Comparison of ENCODE assay signal across 26 cellular contexts in the genomic region with DNA sequence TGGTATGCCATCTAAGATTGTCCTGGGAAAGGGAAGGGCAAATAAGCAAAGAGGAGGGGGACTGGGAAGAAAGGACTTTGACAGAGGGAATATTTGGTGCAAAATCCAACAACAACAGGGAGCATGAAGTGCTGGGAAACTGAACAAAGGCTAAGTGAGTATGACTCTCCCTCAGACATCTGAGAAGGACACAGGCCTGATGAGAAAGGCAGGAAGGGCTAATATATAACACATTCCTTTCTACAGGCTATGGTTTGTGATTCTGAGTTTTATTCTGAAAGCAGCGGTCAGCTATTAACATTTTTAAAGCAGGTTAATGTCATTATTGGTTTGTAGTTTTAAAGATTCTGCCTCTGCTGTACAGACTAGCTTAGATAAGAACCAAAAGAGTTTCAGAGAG.
"Had no signal": no experiment of that assay in that cellular context is flagged by ENCODE, and none has a peak within 500 bp of the region (broad histone marks: within the 10 kb centered on the region; RNA-seq: fewer than 3 reads in every experiment).

No MANE protein-coding gene starts in this region.

- H3K4me1 ChIP-seq: esophagus squamous epithelium, gastroesophageal sphincter, prostate gland, right atrium auricular region, SJSA1 had no signal

- H3K36me3 Mint-ChIP-seq: naive B cell, WTC11 had no signal

- H3K27me3 ChIP-seq: esophagus squamous epithelium, gastroesophageal sphincter, neutrophil, ovary, right atrium auricular region, SJSA1 had no signal

- FAIRE-seq: colon, endothelial cell of umbilical vein had no signal

- DNase-seq: activated CD4-positive, alpha-beta T cell treated with anti-CD3 and anti-CD28 coated beads for 36 hours; activated CD4-positive, alpha-beta T cell treated with anti-CD3 and anti-CD28 coated beads, Interleukin-2, amount 50 U/mL, for 48 hours; activated effector memory CD4-positive, alpha-beta T cell treated with Interleukin-2 at 50 U/mL for 16 hours; activated naive CD4-positive, alpha-beta T cell treated with anti-CD3 and anti-CD28 coated beads for 36 hours; activated T-cell treated with anti-CD3 and anti-CD28 coated beads, Interleukin-2, amount 50 U/mL, for 72 hours; effector memory CD4-positive, alpha-beta T cell; esophagus squamous epithelium; left cardiac atrium; mesendoderm; naive B cell; ovary; stimulated activated CD4-positive, alpha-beta T cell treated with anti-CD3 and anti-CD28 coated beads, Interleukin-4, amount 100 ng/mL, for 24 hours; stimulated activated naive CD4-positive, alpha-beta T cell treated with Interleukin-2 at 50 U/mL for 16 hours; T1000 had no signal

- H3K4me1 Mint-ChIP-seq: activated CD4-positive, alpha-beta T cell treated with anti-CD3 and anti-CD28 coated beads for 36 hours; central memory CD8-positive, alpha-beta T cell; naive B cell had no signal

- H3K27ac Mint-ChIP-seq: activated CD4-positive, alpha-beta T cell treated with anti-CD3 and anti-CD28 coated beads for 36 hours; activated naive CD4-positive, alpha-beta T cell treated with anti-CD3 and anti-CD28 coated beads for 36 hours; activated T-cell treated with anti-CD3 and anti-CD28 coated beads, Interleukin-2, amount 50 U/mL, for 72 hours; naive B cell; T-helper 1 cell treated with Interleukin-12 subunit alpha and Interleukin-12 subunit beta and Interleukin-4 antibody, amounts not matched to agents 30 μg/mL and 1 μg/mL, for 36 hours; type B pancreatic cell; WTC11 had no signal

- ATAC-seq: activated CD4-positive, alpha-beta T cell treated with anti-CD3 and anti-CD28 coated beads for 36 hours; activated T-cell treated with anti-CD3 and anti-CD28 coated beads, Interleukin-2, amount 50 U/mL, for 72 hours; gastroesophageal sphincter; left cardiac atrium; WTC11 had no signal

- H3K4me3 Mint-ChIP-seq: activated CD4-positive, alpha-beta T cell treated with anti-CD3 and anti-CD28 coated beads for 36 hours; activated naive CD4-positive, alpha-beta T cell treated with anti-CD3 and anti-CD28 coated beads for 36 hours; activated T-cell treated with anti-CD3 and anti-CD28 coated beads, Interleukin-2, amount 50 U/mL, for 72 hours; central memory CD8-positive, alpha-beta T cell; naive B cell; T-helper 1 cell treated with Interleukin-12 subunit alpha and Interleukin-12 subunit beta and Interleukin-4 antibody, amounts not matched to agents 30 μg/mL and 1 μg/mL, for 36 hours; type B pancreatic cell; WTC11 had no signal

- H3K4me3 ChIP-seq: esophagus squamous epithelium, gastroesophageal sphincter, ovary, prostate gland, right atrium auricular region, SJSA1, thoracic aorta had no signal

- H3K36me3 ChIP-seq: esophagus squamous epithelium, gastroesophageal sphincter, neutrophil, ovary, prostate gland, right atrium auricular region, SJSA1, thoracic aorta had no signal

- H3K9me3 ChIP-seq: esophagus squamous epithelium, gastroesophageal sphincter, neutrophil, ovary, prostate gland, right atrium auricular region, SJSA1, thoracic aorta had no signal

- H3K27ac ChIP-seq: esophagus squamous epithelium, gastroesophageal sphincter, neutrophil, ovary, prostate gland, right atrium auricular region, SJSA1, thoracic aorta had no signal

- H3K27me3 Mint-ChIP-seq: activated CD4-positive, alpha-beta T cell treated with anti-CD3 and anti-CD28 coated beads for 36 hours; central memory CD8-positive, alpha-beta T cell; naive B cell had no signal

- H3K9me3 Mint-ChIP-seq: activated naive CD4-positive, alpha-beta T cell treated with anti-CD3 and anti-CD28 coated beads for 36 hours; WTC11 had no signal
